Comparison of ENCODE assay signal across 26 cellular contexts in genomic region chr17:58703887-58704286, GRCh38. TPM values are rescaled to one million over a fixed set of nuclear protein-coding genes. Genes with fewer than 3 reads are reported as not detected.
"Had no signal": no experiment of that assay in that cellular context is flagged by ENCODE, and none has a peak within 500 bp of the region (broad histone marks: within the 10 kb centered on the region; RNA-seq: fewer than 3 reads in every experiment).

No MANE protein-coding gene starts in this region.

- ATAC-seq: activated CD8-positive, alpha-beta T cell treated with anti-CD3 and anti-CD28 coated beads for 36 hours had no signal

- H3K4me2 ChIP-seq: KMS-11, SK-N-SH had no signal

- H3K9me2 ChIP-seq: SK-N-SH had no signal

- H3K4me1 ChIP-seq: breast epithelium, Peyer's patch, SJCRH30 had no signal

- H3K27me3 Mint-ChIP-seq: activated B cell treated with CpG ODN at 0.5 μM for 24 hours; activated CD4-positive, alpha-beta T cell treated with anti-CD3 and anti-CD28 coated beads, Interleukin-2, amount 10 ng/mL, durations not matched to agents 7 days and 5 days; activated CD8-positive, alpha-beta T cell treated with anti-CD3 and anti-CD28 coated beads for 36 hours; activated naive CD4-positive, alpha-beta T cell treated with anti-CD3 and anti-CD28 coated beads, Interleukin-2, amount 10 ng/mL, durations not matched to agents 7 days and 5 days; activated naive CD8-positive, alpha-beta T cell treated with anti-CD3 and anti-CD28 coated beads, Interleukin-2, amount 10 ng/mL, durations not matched to agents 7 days and 5 days; activated T-helper 17 cell treated with anti-CD3 and anti-CD28 coated beads, Interleukin-2, amount 50 U/mL, for 72 hours had no signal

- H3K36me3 ChIP-seq: adrenal gland, breast epithelium, Peyer's patch had no signal

- H3K27ac Mint-ChIP-seq: activated B cell treated with CpG ODN at 0.5 μM for 24 hours; activated CD4-positive, alpha-beta T cell treated with anti-CD3 and anti-CD28 coated beads, Interleukin-2, amount 10 ng/mL, durations not matched to agents 7 days and 5 days; activated CD8-positive, alpha-beta T cell treated with anti-CD3 and anti-CD28 coated beads for 36 hours; activated naive CD4-positive, alpha-beta T cell treated with anti-CD3 and anti-CD28 coated beads, Interleukin-2, amount 10 ng/mL, durations not matched to agents 7 days and 5 days; activated naive CD8-positive, alpha-beta T cell treated with anti-CD3 and anti-CD28 coated beads, Interleukin-2, amount 10 ng/mL, durations not matched to agents 7 days and 5 days; activated T-helper 17 cell treated with anti-CD3 and anti-CD28 coated beads, Interleukin-2, amount 50 U/mL, for 72 hours had no signal

- H3K27ac ChIP-seq: adrenal gland, breast epithelium, KMS-11, Peyer's patch, RWPE1, SJCRH30 had no signal

- DNase-seq: activated B cell treated with CpG ODN at 0.5 μM for 24 hours; activated CD4-positive, alpha-beta T cell treated with anti-CD3 and anti-CD28 coated beads, Interleukin-2, amount 10 ng/mL, durations not matched to agents 7 days and 5 days; activated CD8-positive, alpha-beta T cell treated with anti-CD3 and anti-CD28 coated beads for 36 hours; activated gamma-delta T cell; activated naive CD4-positive, alpha-beta T cell treated with anti-CD3 and anti-CD28 coated beads, Interleukin-2, amount 10 ng/mL, durations not matched to agents 7 days and 5 days; activated naive CD8-positive, alpha-beta T cell treated with anti-CD3 and anti-CD28 coated beads, Interleukin-2, amount 10 ng/mL, durations not matched to agents 7 days and 5 days; activated T-cell treated with anti-CD3 and anti-CD28 coated beads, Interleukin-2, amount 50 U/mL, for 48 hours; anterior cingulate cortex; caudate nucleus; NCI-H1092; NCI-H1417; NCI-H1930; NCI-H2171 treated with DMSO at 0.1 percent for 48 hours; NCI-H526; NCI-H774; Peyer's patch; Right ventricle myocardium superior; SJCRH30; SK-N-SH; T-helper 9 cell had no signal

- H3K4me3 ChIP-seq: adrenal gland, breast epithelium, Peyer's patch, SJCRH30 had no signal

- H3K9me3 ChIP-seq: adrenal gland, breast epithelium, Peyer's patch, SJCRH30, SK-N-SH had no signal

- H3K27me3 ChIP-seq: adrenal gland, breast epithelium, Peyer's patch, SJCRH30 had no signal

- H3K4me3 Mint-ChIP-seq: activated B cell treated with CpG ODN at 0.5 μM for 24 hours; activated CD4-positive, alpha-beta T cell treated with anti-CD3 and anti-CD28 coated beads, Interleukin-2, amount 10 ng/mL, durations not matched to agents 7 days and 5 days; activated CD8-positive, alpha-beta T cell treated with anti-CD3 and anti-CD28 coated beads for 36 hours; activated naive CD4-positive, alpha-beta T cell treated with anti-CD3 and anti-CD28 coated beads, Interleukin-2, amount 10 ng/mL, durations not matched to agents 7 days and 5 days; activated naive CD8-positive, alpha-beta T cell treated with anti-CD3 and anti-CD28 coated beads, Interleukin-2, amount 10 ng/mL, durations not matched to agents 7 days and 5 days; activated T-helper 17 cell treated with anti-CD3 and anti-CD28 coated beads, Interleukin-2, amount 50 U/mL, for 72 hours had no signal

- H3K9me3 Mint-ChIP-seq: activated B cell treated with CpG ODN at 0.5 μM for 24 hours; activated CD4-positive, alpha-beta T cell treated with anti-CD3 and anti-CD28 coated beads, Interleukin-2, amount 10 ng/mL, durations not matched to agents 7 days and 5 days; activated CD8-positive, alpha-beta T cell treated with anti-CD3 and anti-CD28 coated beads for 36 hours; activated naive CD4-positive, alpha-beta T cell treated with anti-CD3 and anti-CD28 coated beads, Interleukin-2, amount 10 ng/mL, durations not matched to agents 7 days and 5 days; activated naive CD8-positive, alpha-beta T cell treated with anti-CD3 and anti-CD28 coated beads, Interleukin-2, amount 10 ng/mL, durations not matched to agents 7 days and 5 days; activated T-helper 17 cell treated with anti-CD3 and anti-CD28 coated beads, Interleukin-2, amount 50 U/mL, for 72 hours had no signal

- H3K9ac ChIP-seq: KMS-11, SK-N-SH had no signal

RNA-seq across cellular contexts. Expression of gene TEX14, which starts 12.0 kb away (rescaled TPM):
- total RNA-seq: MCF 10A had no signal

RNA-seq across cellular contexts. Expression of gene PPM1E, which starts 51.8 kb away (rescaled TPM):
- total RNA-seq: activated CD4-positive, alpha-beta T cell treated with anti-CD3 and anti-CD28 coated beads, Interleukin-2, amount 10 ng/mL, durations not matched to agents 7 days and 5 days; activated naive CD8-positive, alpha-beta T cell treated with anti-CD3 and anti-CD28 coated beads, Interleukin-2, amount 10 ng/mL, durations not matched to agents 7 days and 5 days had no signal
